Comparison of ENCODE assay signal across 20 cellular contexts in genomic region chr1:213111502-213111901, GRCh38.
A peak's percentile ranks its signal among the peaks of the same experiment; 100 is the strongest.
DNase-seq lines count a peak whose midpoint lies in the region; ATAC-seq, FAIRE-seq and TF ChIP-seq lines count a peak whose summit lies in the region.
"Had no signal": no experiment of that assay in that cellular context is flagged by ENCODE, and none has a peak within 500 bp of the region (broad histone marks: within the 10 kb centered on the region; RNA-seq: fewer than 3 reads in every experiment).

No MANE protein-coding gene starts in this region.

- H3K9me2 ChIP-seq in MM.1S (replicated peaks; ENCODE audit: insufficient read depth, low read length): no peaks in the 10 kb centered on the region
- H3K9me2 ChIP-seq: SK-N-SH had no signal

- WGBS in pancreas, 2 donors: 81 to 85% methylated on average over 2 of the region's 2 CpGs

- H3K36me3 ChIP-seq in MM.1S (replicated peaks; ENCODE audit: insufficient read depth, low read length) (no peaks in the 10 kb centered on the region), pancreas (no peaks in the 10 kb centered on the region)
- H3K36me3 ChIP-seq: BLaER1 had no signal

- FAIRE-seq in A204.1 (lab: Jason Lieb, UNC) (peak; percentile 79), colon (lab: Jason Lieb, UNC) (peak; percentile 24), pancreas (lab: Jason Lieb, UNC) (peak; percentile 5)
- FAIRE-seq: H54, HepG2 had no signal

- peaks cover 18% of the 10 kb centered on the region for H3F3A ChIP-seq in MM.1S (ENCODE audit: insufficient read depth, low read length)

- DNase-seq in MM.1S (no peak), pancreas (no peak), activated T-cell treated with anti-CD3 and anti-CD28 coated beads for 4 hours (no peak), amygdala (lab: John Stamatoyannopoulos, UW) (no peak), NCI-H2171 treated with DMSO at 0.1 percent for 48 hours (lab: John Stamatoyannopoulos, UW) (no peak)
- DNase-seq: CD4-positive, alpha-beta T cell; DMS53; Kasumi-1; MG63; NCI-H1694; NCI-H2029 treated with DMSO at 0.1 percent for 48 hours; NCI-H2227 treated with DMSO at 0.1 percent for 48 hours; NCI-H526 treated with DMSO at 0.1 percent for 48 hours; OCI-M1; SK-N-SH had no signal

- H3K4me1 ChIP-seq in MM.1S (ENCODE audit: low read length): peaks cover 23% of the 10 kb centered on the region
- H3K4me1 ChIP-seq in pancreas: peaks cover 0 to 10% (median 8%) of the 10 kb centered on the region in 3 donors
- H3K4me1 ChIP-seq: BLaER1 had no signal

- no peak overlapping the region for H3K9ac ChIP-seq in MM.1S (ENCODE audit: low read length)
- H3K9ac ChIP-seq: BLaER1, SK-N-SH had no signal

- no peaks in the 10 kb centered on the region for H3K79me2 ChIP-seq in MM.1S (ENCODE audit: low read length)

- H3K27me3 ChIP-seq in MM.1S (replicated peaks; ENCODE audit: insufficient read depth, low read length) (no peaks in the 10 kb centered on the region), pancreas (no peaks in the 10 kb centered on the region)
- H3K27me3 ChIP-seq: BLaER1, MG63 had no signal

- no peak overlapping the region for H3K27ac ChIP-seq in MM.1S (ENCODE audit: low read length)
- no peak overlapping the region for H3K27ac ChIP-seq in pancreas
- H3K27ac ChIP-seq: BLaER1 had no signal

- no peak for ATAC-seq in pancreas
- ATAC-seq: HepG2 had no signal

- H2AFZ ChIP-seq in MM.1S (ENCODE audit: low read length): no peak overlapping the region

- no peaks in the 10 kb centered on the region for H3K9me3 ChIP-seq in MM.1S (replicated peaks; ENCODE audit: insufficient read depth, low read length)
- no peaks in the 10 kb centered on the region for H3K9me3 ChIP-seq in pancreas
- H3K9me3 ChIP-seq: SK-N-SH had no signal

- no peaks in the 10 kb centered on the region for H4K20me1 ChIP-seq in MM.1S (ENCODE audit: insufficient read depth, low read length)
- H4K20me1 ChIP-seq: BLaER1 had no signal

- H3K4me2 ChIP-seq in MM.1S (ENCODE audit: low read depth, low read length): peak overlapping the region; percentile 75; the same call in 1 of the 2 replicates
- H3K4me2 ChIP-seq: BLaER1, SK-N-SH had no signal

- TF ChIP-seq CTCF in MM.1S (IDR thresholded peaks at IDR 0.05; ENCODE audit: low read length) (no peak), pancreas (IDR thresholded peaks at IDR 0.05) (no peak)

- intact Hi-C loops in pancreas (cut with DNase I): no loop called here

- no peak overlapping the region for H3K4me3 ChIP-seq in MM.1S (ENCODE audit: low read length)
- H3K4me3 ChIP-seq in pancreas: no peak overlapping the region
- H3K4me3 ChIP-seq: BLaER1, MG63 had no signal
